ENCODE assay signal across 22 cellular contexts in the genomic region with DNA sequence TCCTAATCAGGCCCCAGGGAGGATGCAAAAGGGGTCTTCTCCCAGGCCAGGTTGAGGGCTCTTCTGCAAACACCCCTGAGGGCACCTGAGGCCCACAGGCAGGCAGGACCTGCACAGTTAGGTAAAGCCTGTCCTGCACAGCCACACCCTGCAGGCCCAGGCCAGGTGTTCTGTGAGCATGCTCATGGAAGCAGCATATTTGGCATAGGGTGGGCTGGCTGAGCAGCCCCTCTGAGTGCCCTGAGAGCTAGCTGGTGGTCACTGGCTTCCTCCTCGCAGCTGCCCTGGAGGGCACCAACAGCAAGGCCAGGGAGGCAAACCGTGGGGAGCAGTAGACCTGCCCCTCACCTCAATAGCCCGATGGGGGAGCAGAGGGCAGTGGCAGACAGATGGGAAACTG. TPM values are rescaled to one million over a fixed set of nuclear protein-coding genes. Genes with fewer than 3 reads are reported as not detected.
A peak's percentile ranks its signal among the peaks of the same experiment; 100 is the strongest.
DNase-seq lines count a peak whose midpoint lies in the region; ATAC-seq, FAIRE-seq and TF ChIP-seq lines count a peak whose summit lies in the region.
"Had no signal": no experiment of that assay in that cellular context is flagged by ENCODE, and none has a peak within 500 bp of the region (broad histone marks: within the 10 kb centered on the region; RNA-seq: fewer than 3 reads in every experiment).

No MANE protein-coding gene starts in this region.

- FAIRE-seq in kidney (lab: Jason Lieb, UNC), result no peak
- FAIRE-seq: A204.1, D721Med, GM12891, GM18507, H1 had no signal

- no peak overlapping the region for H2AFZ ChIP-seq in osteoblast (ENCODE audit: low read length)
- H2AFZ ChIP-seq: GM23248 had no signal

- DNase-seq in left ventricle myocardium inferior, result peak; percentile 2
- DNase-seq in left cardiac atrium, result no peak
- peak; percentile 38 for DNase-seq in kidney
- DNase-seq in osteoblast (ENCODE audit: insufficient read length, low spot score, missing footprints), result peak; percentile 85
- no peak for DNase-seq in stimulated activated naive CD8-positive, alpha-beta T cell treated with anti-CD3 and anti-CD28 coated beads, Interleukin-15, Interleukin-2, amounts not matched to agents 100 U/mL and 50 U/mL, for 24 hours
- no peak for DNase-seq in activated gamma-delta T cell (lab: John Stamatoyannopoulos, UW)
- DNase-seq: CD4-positive, alpha-beta T cell; DMS 273 treated with DMSO at 0.1 percent for 48 hours; DMS79; EL; GF-D8; GM23248; H7; HCEC 1CT had no signal

- H3K4me1 ChIP-seq in left ventricle myocardium inferior, result peaks cover 26% of the 10 kb centered on the region
- no peaks in the 10 kb centered on the region for H3K4me1 ChIP-seq in kidney (ENCODE audit: control insufficient read depth in 1 of 2, insufficient read depth in 1 of 2, low read depth in 1 of 2, low read length in 2 of 2)
- no peaks in the 10 kb centered on the region for H3K4me1 ChIP-seq in osteoblast (ENCODE audit: insufficient read depth, low read length)

- no peak for TF ChIP-seq CTCF in left ventricle myocardium inferior (IDR thresholded peaks at IDR 0.05; ENCODE audit: borderline replicate concordance)
- TF ChIP-seq CTCF in kidney (IDR thresholded peaks at IDR 0.05; ENCODE audit: borderline replicate concordance, extremely low read depth, insufficient read depth), result no peak
- TF ChIP-seq CTCF in osteoblast (IDR thresholded peaks at IDR 0.05; ENCODE audit: extremely low read depth, low read depth, low read length), result no peak

- H3K27ac ChIP-seq in left ventricle myocardium inferior (replicated peaks) (no peak overlapping the region), kidney (ENCODE audit: low read depth in 2 of 2, low read length in 2 of 2) (no peak overlapping the region), osteoblast (ENCODE audit: low read depth, low read length) (no peak overlapping the region)
- H3K27ac ChIP-seq: 22Rv1; BLaER1 treated with 17β-estradiol and CSF1 and Interleukin-3, amounts not matched to agents 10 nM and 100 nM; GM23248 had no signal

- H3K9ac ChIP-seq in kidney (ENCODE audit: low read length in 2 of 2), result no peak overlapping the region
- H3K9ac ChIP-seq: BLaER1 treated with 17β-estradiol and CSF1 and Interleukin-3, amounts not matched to agents 10 nM and 100 nM; GM23248 had no signal

- H3K79me2 ChIP-seq in osteoblast (ENCODE audit: insufficient read depth, low read length), result no peaks in the 10 kb centered on the region

- H3K4me3 ChIP-seq in left ventricle myocardium inferior (no peak overlapping the region), kidney (ENCODE audit: low read length in 2 of 2) (no peak overlapping the region), osteoblast (ENCODE audit: insufficient read depth, low read length) (no peak overlapping the region)
- H3K4me3 ChIP-seq: BLaER1 treated with 17β-estradiol and CSF1 and Interleukin-3, amounts not matched to agents 10 nM and 100 nM; GM23248 had no signal

- no peak for ATAC-seq in left cardiac atrium
- no peak for ATAC-seq in GM21825 (IDR thresholded peaks at IDR 0.05; ENCODE audit: unreplicated experiment)
- ATAC-seq in stimulated activated naive CD8-positive, alpha-beta T cell treated with anti-CD3 and anti-CD28 coated beads, Interleukin-15, Interleukin-2, amounts not matched to agents 100 U/mL and 50 U/mL, for 24 hours, result no peak

- no peaks in the 10 kb centered on the region for H4K20me1 ChIP-seq in osteoblast (ENCODE audit: insufficient read depth, low read length)

- intact Hi-C loops in left ventricle myocardium inferior (cut with micrococcal nuclease), result no loop called here
- intact Hi-C loops in left cardiac atrium (cut with DNase I), result no loop called here
- intact Hi-C loops in kidney (cut with DNase I), result no loop called here

- H3K4me2 ChIP-seq in osteoblast (ENCODE audit: insufficient read depth, low read length), result no peak overlapping the region
- H3K4me2 ChIP-seq: BLaER1 treated with 17β-estradiol and CSF1 and Interleukin-3, amounts not matched to agents 10 nM and 100 nM had no signal

- peaks cover 69% of the 10 kb centered on the region for H3K27me3 ChIP-seq in left ventricle myocardium inferior (ENCODE audit: low read depth)
- H3K27me3 ChIP-seq in osteoblast (ENCODE audit: insufficient read depth, low read length), result peaks cover 12% of the 10 kb centered on the region

- H3K36me3 ChIP-seq in left ventricle myocardium inferior (no peaks in the 10 kb centered on the region), kidney (ENCODE audit: control insufficient read depth in 1 of 2, insufficient read depth in 2 of 2, low read length in 2 of 2) (no peaks in the 10 kb centered on the region), osteoblast (ENCODE audit: insufficient read depth, low read length) (no peaks in the 10 kb centered on the region)
- H3K36me3 ChIP-seq: BLaER1 treated with 17β-estradiol and CSF1 and Interleukin-3, amounts not matched to agents 10 nM and 100 nM had no signal

- H3K9me3 ChIP-seq in left ventricle myocardium inferior (replicated peaks) (no peaks in the 10 kb centered on the region), kidney (ENCODE audit: control insufficient read depth in 1 of 2, low read length in 2 of 2) (no peaks in the 10 kb centered on the region), osteoblast (ENCODE audit: low read depth, low read length) (no peaks in the 10 kb centered on the region)
- H3K9me3 ChIP-seq: BLaER1 treated with 17β-estradiol and CSF1 and Interleukin-3, amounts not matched to agents 10 nM and 100 nM had no signal

RNA-seq across cellular contexts. Expression of a gene that starts 3.7 kb away (rescaled TPM):
- total RNA-seq in left ventricle myocardium inferior (0.60 TPM), left cardiac atrium (1 to 10 TPM in 1 of 2 donors, under 1 TPM in 1; 0.84 to 6.1 TPM), kidney (3.1 TPM), osteoblast (under 0.01 TPM in 2 replicates)
- 1.1 TPM for polyA plus RNA-seq in kidney (ENCODE audit: insufficient read depth, low read depth, low replicate concordance)
- total RNA-seq: CD4-positive, alpha-beta T cell; GM23248 had no signal
- polyA plus RNA-seq: GM23248 had no signal

Comparison
In these comparisons a context has a peak if more than half of its experiments do, and no peak if none do; other contexts are left out.
1. DNase-seq: peak in left ventricle myocardium inferior (single experiment), kidney (single experiment) and osteoblast (single experiment); none in left cardiac atrium (single experiment), stimulated activated naive CD8-positive, alpha-beta T cell treated with anti-CD3 and anti-CD28 coated beads, Interleukin-15, Interleukin-2, amounts not matched to agents 100 U/mL and 50 U/mL, for 24 hours (single experiment) and activated gamma-delta T cell (single experiment).